In the genomic region with DNA sequence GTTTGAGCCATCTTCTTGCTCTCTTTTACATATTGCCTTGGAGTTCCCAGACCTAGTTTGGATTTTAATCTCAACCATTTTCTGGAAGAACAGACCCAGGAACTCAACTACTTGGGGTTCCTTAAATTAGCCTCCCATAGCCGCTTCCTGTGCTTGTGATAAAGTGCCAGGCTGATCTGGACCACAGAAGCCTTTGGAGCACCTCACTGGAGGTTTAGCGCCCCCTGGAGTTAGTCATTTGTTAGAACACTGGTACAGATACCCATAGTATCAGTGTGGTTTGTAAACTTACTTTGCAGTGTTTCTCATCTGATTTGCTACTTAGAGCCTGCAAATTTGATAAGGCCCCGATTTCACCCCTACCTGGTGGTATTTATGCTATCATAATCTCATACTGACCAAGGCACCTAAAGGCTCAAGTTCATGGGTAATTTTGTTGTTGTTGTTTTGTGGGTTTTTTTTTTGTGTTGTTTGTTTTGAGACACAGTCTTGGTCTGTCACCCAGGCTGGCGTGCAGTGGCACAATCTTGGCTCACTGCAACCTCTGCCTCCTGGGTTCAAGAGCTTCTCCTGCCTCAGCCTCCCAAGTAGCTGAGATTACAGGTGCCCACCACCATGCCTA, we compare ENCODE assay signal across 8 cellular contexts. TPM values are rescaled to one million over a fixed set of nuclear protein-coding genes. Genes with fewer than 3 reads are reported as not detected.
DNase-seq lines count a peak whose midpoint lies in the region; ATAC-seq and TF ChIP-seq lines count a peak whose summit lies in the region.

No MANE protein-coding gene starts in this region.

- DNase-seq in C1 segment of cervical spinal cord (lab: John Stamatoyannopoulos, UW) (peak in 11 of 14 donors; percentile 11 to 66 (median 39)), HFFc6 (peak; percentile 78), NCI-H446 treated with DMSO at 0.1 percent for 48 hours (lab: John Stamatoyannopoulos, UW) (peak; percentile 45), left kidney (ENCODE audit: low read depth, low spot score) (peak; percentile 92)
- peak; percentile 29 to 64 (median 42) for DNase-seq in activated CD4-positive, CD25-positive, alpha-beta regulatory T cell (lab: John Stamatoyannopoulos, UW)
- peak; percentile 76 for DNase-seq in central memory CD4-positive, alpha-beta T cell
- peak; percentile 60 to 72 for DNase-seq in stimulated activated CD4-positive, alpha-beta T cell treated with anti-CD3 and anti-CD28 coated beads, Interleukin-4, amount 100 ng/mL, for 48 hours (ENCODE audit: low read depth in 2 of 2)

- no peaks in the 10 kb centered on the region for H3K27me3 Mint-ChIP-seq in HFFc6 (ENCODE audit: insufficient read depth)

- peak; percentile 93 for TF ChIP-seq CTCF in HFFc6 (IDR thresholded peaks at IDR 0.05)

- no peak for ATAC-seq in GM21423 (IDR thresholded peaks at IDR 0.05; ENCODE audit: unreplicated experiment)

- H3K4me1 Mint-ChIP-seq in HFFc6 (ENCODE audit: low read depth): peaks cover 41% of the 10 kb centered on the region

- H3K9me3 Mint-ChIP-seq in HFFc6: no peaks in the 10 kb centered on the region

- peaks cover 27% of the 10 kb centered on the region for H3K36me3 Mint-ChIP-seq in HFFc6 (ENCODE audit: low read depth)

- no peak overlapping the region for H3K4me3 Mint-ChIP-seq in HFFc6

- peak overlapping the region; percentile 48 for H3K27ac Mint-ChIP-seq in HFFc6

RNA-seq across cellular contexts. Expression of a gene that starts 3.7 kb away (rescaled TPM):
- total RNA-seq in HFFc6 (2021; fragmentation: NEBNext Ultra II Directional; extraction: Animal tissue kit (Norgen Biotek cat#: 25700)): 10 to 100 TPM; 32.9 to 39.5 (median 34.4) TPM

RNA-seq across cellular contexts. Expression of a gene that starts 11.7 kb away (rescaled TPM):
- 1 to 10 TPM in 5 of 6 experiments, under 1 TPM in 1; 0.99 to 2.4 (median 2.0) TPM for total RNA-seq in HFFc6 (2021; fragmentation: NEBNext Ultra II Directional; extraction: Animal tissue kit (Norgen Biotek cat#: 25700))

RNA-seq across cellular contexts. Expression of a gene that starts 27.0 kb away (rescaled TPM):
- total RNA-seq in HFFc6 (2021; fragmentation: NEBNext Ultra II Directional; extraction: Animal tissue kit (Norgen Biotek cat#: 25700)): 100 to 1,000 TPM; 195 to 241 (median 209) TPM

Comparison
In these comparisons a context has a peak if more than half of its experiments do, and no peak if none do; other contexts are left out.
1. DNase-seq: peak in every context shown above with its lines; median percentile 92 in left kidney; 78 in HFFc6; 76 in central memory CD4-positive, alpha-beta T cell; 66 in stimulated activated CD4-positive, alpha-beta T cell treated with anti-CD3 and anti-CD28 coated beads, Interleukin-4, amount 100 ng/mL, for 48 hours; 45 in NCI-H446 treated with DMSO at 0.1 percent for 48 hours; 42 in activated CD4-positive, CD25-positive, alpha-beta regulatory T cell; 39 in C1 segment of cervical spinal cord.